1 cellular context compared by ENCODE assay signal in the genomic region with DNA sequence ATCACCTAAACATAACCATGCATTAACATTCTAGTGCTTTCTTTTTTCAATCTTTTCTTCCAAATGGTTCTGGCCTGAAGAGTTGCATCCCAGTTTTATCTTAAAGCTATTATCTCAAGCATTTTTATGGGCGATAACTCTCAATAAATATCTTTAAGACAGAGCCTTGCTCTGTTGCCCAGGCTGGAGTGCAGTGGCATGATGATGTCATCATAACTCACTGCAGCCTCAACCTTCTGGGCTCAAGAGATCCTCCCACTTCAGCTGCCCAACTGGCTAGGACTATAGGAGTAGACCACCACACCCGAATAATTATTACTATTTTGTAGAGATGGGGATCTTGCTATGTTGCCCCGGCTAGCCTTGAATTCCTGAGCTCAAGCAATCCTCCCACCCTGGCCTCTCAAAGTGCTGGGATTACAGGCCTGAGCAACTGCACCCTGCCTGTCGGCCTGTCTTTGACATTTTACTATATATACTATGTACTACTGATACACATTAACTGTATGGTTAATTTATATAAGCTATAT.
TF ChIP-seq lines count a peak whose summit lies in the region.

No MANE protein-coding gene starts in this region.

TF ChIP-seq in IMR-90, 13 proteins besides CTCF, POLR2A, EP300 and RAD21:
- no peak for TF ChIP-seq RFX5 (IDR thresholded peaks at IDR 0.05; ENCODE audit: low read depth, low read length)
- no peak for TF ChIP-seq MXI1 (IDR thresholded peaks at IDR 0.05; ENCODE audit: borderline replicate concordance, low read depth, low read length)
- no peak for TF ChIP-seq RCOR1 (IDR thresholded peaks at IDR 0.05; ENCODE audit: insufficient replicate concordance, low read length)
- no peak for TF ChIP-seq CEBPB (IDR thresholded peaks at IDR 0.05; ENCODE audit: low read depth, low read length)
- no peak for TF ChIP-seq MAZ (IDR thresholded peaks at IDR 0.05; ENCODE audit: borderline replicate concordance, low read depth, low read length)
- TF ChIP-seq CHD1 (IDR thresholded peaks at IDR 0.05; ENCODE audit: low read depth, low read length) = no peak
- TF ChIP-seq FOS (IDR thresholded peaks at IDR 0.05; ENCODE audit: low read depth, low read length) = no peak
- no peak for TF ChIP-seq BHLHE40 (IDR thresholded peaks at IDR 0.05; ENCODE audit: low read depth, low read length)
- TF ChIP-seq, protein P1, sequence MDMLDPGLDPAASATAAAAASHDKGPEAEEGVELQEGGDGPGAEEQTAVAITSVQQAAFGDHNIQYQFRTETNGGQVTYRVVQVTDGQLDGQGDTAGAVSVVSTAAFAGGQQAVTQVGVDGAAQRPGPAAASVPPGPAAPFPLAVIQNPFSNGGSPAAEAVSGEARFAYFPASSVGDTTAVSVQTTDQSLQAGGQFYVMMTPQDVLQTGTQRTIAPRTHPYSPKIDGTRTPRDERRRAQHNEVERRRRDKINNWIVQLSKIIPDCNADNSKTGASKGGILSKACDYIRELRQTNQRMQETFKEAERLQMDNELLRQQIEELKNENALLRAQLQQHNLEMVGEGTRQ (IDR thresholded peaks at IDR 0.05; ENCODE audit: low read depth, low read length) = no peak
- no peak for TF ChIP-seq NFE2L2 (IDR thresholded peaks at IDR 0.05; ENCODE audit: low read depth, low read length)
- TF ChIP-seq SMC3 (IDR thresholded peaks at IDR 0.05; ENCODE audit: low read depth, low read length) = no peak
- TF ChIP-seq MAFK (IDR thresholded peaks at IDR 0.05; ENCODE audit: low read depth, low read length) = no peak
